ENCODE assay signal across 8 cellular contexts in the genomic region with DNA sequence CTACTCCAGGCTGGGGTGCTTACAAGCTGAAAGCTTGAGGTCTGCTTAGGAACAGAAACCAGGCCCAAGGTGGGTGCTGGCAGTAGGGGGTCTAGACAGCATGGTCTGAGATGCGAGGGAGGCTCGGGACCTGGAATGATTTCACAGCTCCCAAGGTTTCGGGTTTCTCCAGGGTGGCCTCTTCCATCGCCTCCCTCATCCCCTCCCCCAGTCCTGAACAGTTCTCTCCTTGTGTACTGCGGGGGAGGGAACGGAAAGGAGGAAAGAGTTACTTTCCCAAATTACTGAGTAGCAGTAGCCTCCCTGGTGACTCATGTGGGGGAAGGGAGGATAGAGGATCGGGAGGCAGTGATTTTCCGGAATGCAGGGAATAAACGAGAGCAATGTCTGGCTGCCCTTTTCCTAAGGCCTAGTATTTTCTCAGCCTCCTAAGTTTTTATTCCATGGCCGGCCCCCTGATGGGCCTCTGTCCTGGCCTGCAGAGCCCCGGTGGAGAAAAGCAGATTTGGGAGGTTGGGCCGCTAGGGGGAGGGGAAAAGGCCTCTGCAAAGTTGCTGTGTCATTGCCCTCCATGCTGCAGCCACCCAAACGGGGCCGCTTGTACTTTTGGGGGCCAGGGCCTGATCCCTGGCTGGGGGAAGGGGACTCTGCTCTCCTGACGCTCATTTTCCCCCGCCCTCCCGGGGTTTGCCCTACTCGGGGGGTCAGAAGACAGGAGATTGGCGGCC. TPM values are rescaled to one million over a fixed set of nuclear protein-coding genes. Genes with fewer than 3 reads are reported as not detected.
DNase-seq lines count a peak whose midpoint lies in the region; ATAC-seq and TF ChIP-seq lines count a peak whose summit lies in the region.

No MANE protein-coding gene starts in this region.

- ATAC-seq in heart right ventricle, result peak; percentile 3 to 33 (median 18)

- no peaks in the 10 kb centered on the region for H3K9me3 Mint-ChIP-seq in progenitor cell of endocrine pancreas (ENCODE audit: low read depth)

- peaks cover 27% of the 10 kb centered on the region for H3K36me3 Mint-ChIP-seq in progenitor cell of endocrine pancreas (ENCODE audit: insufficient read depth)

- WGBS in heart right ventricle, 2 donors, result 0 to 1% methylated on average over 19 of the region's 19 CpGs

- peak overlapping the region; percentile 100 for H3K27ac Mint-ChIP-seq in progenitor cell of endocrine pancreas

- intact Hi-C loops in heart right ventricle (cut with DNase I) (loop anchor here in 3 of 10 donors (5.0 kb wide), 4 partner anchors 38 to 773 kb away; no protein-coding TSS in a partner anchor), vagina (cut with DNase I) (loop anchor here (5.0 to 10.0 kb wide), 3 partner anchors 78 to 995 kb away; a partner anchor contains a TSS)

- no peaks in the 10 kb centered on the region for H3K27me3 ChIP-seq in MG63
- no peaks in the 10 kb centered on the region for H3K27me3 ChIP-seq in heart right ventricle
- H3K27me3 ChIP-seq in vagina, result no peaks in the 10 kb centered on the region

- H3K27ac ChIP-seq in heart right ventricle, result peak overlapping the region; percentile 93 to 100 (median 100)
- peak overlapping the region; percentile 100 for H3K27ac ChIP-seq in vagina

- H3K36me3 ChIP-seq in MG63, result peaks cover 48% of the 10 kb centered on the region
- H3K36me3 ChIP-seq in heart right ventricle, result peaks cover 7 to 28% (median 10%) of the 10 kb centered on the region in 9 donors
- H3K36me3 ChIP-seq in vagina, result peaks cover 0 to 11% of the 10 kb centered on the region in 2 donors

- H3K27me3 Mint-ChIP-seq in progenitor cell of endocrine pancreas, result no peaks in the 10 kb centered on the region

- peaks cover 8 to 37% (median 24%) of the 10 kb centered on the region in 9 donors for H3K4me1 ChIP-seq in heart right ventricle
- peaks cover 33% of the 10 kb centered on the region for H3K4me1 ChIP-seq in vagina

- H3K4me3 ChIP-seq in MG63 (peak overlapping the region; percentile 79), heart right ventricle (peak overlapping the region; percentile 51 to 99 (median 90)), vagina (peak overlapping the region; percentile 71 to 80)

- peak overlapping the region; percentile 92 for H3K4me3 Mint-ChIP-seq in progenitor cell of endocrine pancreas (ENCODE audit: low read depth)

- peak in 1 of 2 donors; percentile 59 for TF ChIP-seq POLR2A in vagina (IDR thresholded peaks at IDR 0.05)

- TF ChIP-seq CTCF in heart right ventricle (IDR thresholded peaks at IDR 0.05), result peak in 8 of 9 donors; percentile 13 to 49 (median 33)
- TF ChIP-seq CTCF in progenitor cell of endocrine pancreas (IDR thresholded peaks at IDR 0.05; ENCODE audit: unreplicated experiment), result peak; percentile 37
- peak; percentile 22 to 65 (median 29) for TF ChIP-seq CTCF in vagina (IDR thresholded peaks at IDR 0.05)

- DNase-seq in DMS79 (lab: John Stamatoyannopoulos, UW) (peak; percentile 66), MG63 (peak; percentile 99), SKM-1 (lab: John Stamatoyannopoulos, UW; ENCODE audit: unreplicated experiment) (peak; percentile 85), heart right ventricle (peak; percentile 73 to 89), progenitor cell of endocrine pancreas (ENCODE audit: low spot score, unreplicated experiment) (peak; percentile 68), vagina (ENCODE audit: extremely low spot score in 2 of 2) (peak in 1 of 2 donors; percentile 96), epidermal melanocyte (ENCODE audit: insufficient read length, low spot score) (no peak)
- peak; percentile 62 for DNase-seq in activated naive CD8-positive, alpha-beta T cell treated with anti-CD3 and anti-CD28 coated beads, Interleukin-2, amount 50 U/mL, for 16 hours (ENCODE audit: low read depth, low spot score)

- H3K9me3 ChIP-seq in MG63, result no peaks in the 10 kb centered on the region
- no peaks in the 10 kb centered on the region for H3K9me3 ChIP-seq in heart right ventricle
- H3K9me3 ChIP-seq in vagina, result no peaks in the 10 kb centered on the region

- H3K4me1 Mint-ChIP-seq in progenitor cell of endocrine pancreas (ENCODE audit: low read depth), result peaks cover 23% of the 10 kb centered on the region

RNA-seq across cellular contexts. Expression of a gene that starts 1.5 kb away (rescaled TPM):
- total RNA-seq in MG63 (2014; rRNA removed; shearing (Covaris generic); ENCODE audit: low replicate concordance), result 207 and 281 TPM in 2 replicates
- total RNA-seq in heart right ventricle, result 10 to 100 TPM; 64.9 to 97.0 (median 74.9) TPM
- polyA plus RNA-seq in heart right ventricle, result 10 to 100 TPM; 49.3 to 87.2 TPM
- total RNA-seq in progenitor cell of endocrine pancreas, result 229 and 238 TPM in 2 replicates
- 125 TPM for total RNA-seq in vagina

RNA-seq across cellular contexts. Expression of a gene that starts 17.0 kb away (rescaled TPM):
- total RNA-seq in MG63 (2014; rRNA removed; shearing (Covaris generic); ENCODE audit: low replicate concordance), result 16.8 and 18.9 TPM in 2 replicates
- total RNA-seq in heart right ventricle, result 100 to 1,000 TPM in 1 of 10 donors, 10 to 100 TPM in 8, 1 to 10 TPM in 1; 7.8 to 106 (median 14.5) TPM
- polyA plus RNA-seq in heart right ventricle, result 10 to 100 TPM; 11.8 to 47.6 TPM
- 3.3 and 3.4 TPM in 2 replicates for total RNA-seq in progenitor cell of endocrine pancreas
- 27.7 TPM for total RNA-seq in vagina

RNA-seq across cellular contexts. Expression of a gene that starts 29.0 kb away (rescaled TPM):
- total RNA-seq in MG63 (2014; rRNA removed; shearing (Covaris generic); ENCODE audit: low replicate concordance), result 0.76 and 0.79 TPM in 2 replicates
- total RNA-seq in heart right ventricle, result 10 to 100 TPM in 4 of 10 donors, 1 to 10 TPM in 6; 2.7 to 79.8 (median 7.6) TPM
- polyA plus RNA-seq in heart right ventricle, result 1 to 10 TPM; 5.5 to 7.8 TPM
- total RNA-seq in progenitor cell of endocrine pancreas, result 1.1 and 1.8 TPM in 2 replicates
- 10.3 TPM for total RNA-seq in vagina

RNA-seq across cellular contexts. Expression of a gene that starts 39.5 kb away (rescaled TPM):
- not detected in 2 replicates for total RNA-seq in MG63 (2014; rRNA removed; shearing (Covaris generic); ENCODE audit: low replicate concordance)
- 10 to 100 TPM in 1 of 10 donors, 1 to 10 TPM in 8, under 1 TPM in 1; 0.75 to 22.8 (median 2.0) TPM for total RNA-seq in heart right ventricle
- 1 to 10 TPM in 1 of 2 donors, under 1 TPM in 1; 0.65 to 2.1 TPM for polyA plus RNA-seq in heart right ventricle
- 4.1 and 5.6 TPM in 2 replicates for total RNA-seq in progenitor cell of endocrine pancreas
- 30.2 TPM for total RNA-seq in vagina
